In the genomic region with DNA sequence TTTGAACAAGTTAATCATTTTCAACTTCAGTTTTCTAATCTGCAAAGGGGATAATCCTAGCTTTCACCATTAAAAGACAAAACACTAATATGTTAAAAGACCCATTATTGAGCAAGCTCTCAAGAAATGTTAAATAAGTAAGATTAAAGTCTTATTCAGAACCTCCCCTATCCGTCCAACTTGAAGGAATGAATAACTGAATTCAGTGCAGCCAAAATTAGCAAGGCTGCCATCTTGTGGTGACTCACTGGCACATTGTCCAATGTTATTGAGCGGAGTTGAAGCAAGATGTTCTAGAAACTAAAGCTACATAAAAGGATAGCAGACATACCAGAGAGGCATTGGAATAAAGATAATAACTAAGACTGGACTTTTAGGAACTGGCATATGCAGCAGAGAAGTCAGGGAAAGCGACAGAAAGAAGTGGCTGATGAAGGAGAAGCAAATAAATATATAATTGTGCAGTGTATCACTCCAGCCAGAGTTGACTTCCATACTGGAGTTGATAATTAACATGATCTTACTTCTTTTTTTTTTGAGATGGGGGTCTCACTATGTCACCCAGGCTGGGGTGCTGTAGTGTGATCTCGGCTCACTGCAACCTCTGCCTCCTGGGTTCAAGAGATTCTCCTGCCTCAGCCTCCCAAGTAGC, we compare ENCODE assay signal across 8 cellular contexts. TPM values are rescaled to one million over a fixed set of nuclear protein-coding genes. Genes with fewer than 3 reads are reported as not detected.
A peak's percentile ranks its signal among the peaks of the same experiment; 100 is the strongest.
DNase-seq lines count a peak whose midpoint lies in the region; ATAC-seq, FAIRE-seq and TF ChIP-seq lines count a peak whose summit lies in the region.

No MANE protein-coding gene starts in this region.

- H3K4me1 Mint-ChIP-seq in WTC11 (no peaks in the 10 kb centered on the region; the same call in 1 of the 2 replicates), mesothelial cell of epicardium (peaks cover 25% of the 10 kb centered on the region)

- H3K27ac ChIP-seq in AG04450 (ENCODE audit: low read depth, low read length): no peak overlapping the region
- no peak overlapping the region for H3K27ac ChIP-seq in tibial artery

- peak; percentile 70 for TF ChIP-seq CTCF in AG04450 (IDR thresholded peaks at IDR 0.05; ENCODE audit: low read depth, low read length)
- TF ChIP-seq CTCF in WTC11 (IDR thresholded peaks at IDR 0.05): no peak
- TF ChIP-seq CTCF in mesothelial cell of epicardium (IDR thresholded peaks at IDR 0.05; ENCODE audit: unreplicated experiment): peak; percentile 47
- peak; percentile 43 to 44 for TF ChIP-seq CTCF in tibial artery (IDR thresholded peaks at IDR 0.05)

- H3K27me3 ChIP-seq in AG04450 (ENCODE audit: control insufficient read depth, insufficient read depth, low read length) (no peaks in the 10 kb centered on the region), tibial artery (no peaks in the 10 kb centered on the region)

- H3K36me3 ChIP-seq in tibial artery: no peaks in the 10 kb centered on the region

- POLR2A ChIA-PET in AG04450 (lab: Yijun Ruan, JAX) (interaction anchor here (0.6 kb wide), 1 partner anchor 183 kb away, joined by 3 read pairs; no protein-coding TSS in a partner anchor), WTC11 (lab: Charles Lee) (interaction anchor here (0.6 to 1.0 kb wide), 2 partner anchors 76 to 111 kb away, joined by 3 read pairs; no protein-coding TSS in a partner anchor)

- no peaks in the 10 kb centered on the region for H3K36me3 Mint-ChIP-seq in WTC11
- no peaks in the 10 kb centered on the region for H3K36me3 Mint-ChIP-seq in mesothelial cell of epicardium

- no peaks in the 10 kb centered on the region for H3K9me3 Mint-ChIP-seq in WTC11
- no peaks in the 10 kb centered on the region for H3K9me3 Mint-ChIP-seq in mesothelial cell of epicardium

- TF ChIP-seq POLR2A in GM12891 (IDR thresholded peaks at IDR 0.05; ENCODE audit: low read depth, low read length): no peak

- H3K27me3 Mint-ChIP-seq in WTC11 (ENCODE audit: low read depth) (peaks cover 3% of the 10 kb centered on the region), mesothelial cell of epicardium (ENCODE audit: low read depth) (peaks cover 12% of the 10 kb centered on the region)

- ATAC-seq in WTC11: peak; percentile 69; the same call in 1 of the 2 replicates
- ATAC-seq in HG02623 (IDR thresholded peaks at IDR 0.05; ENCODE audit: unreplicated experiment): no peak

- H3K4me3 Mint-ChIP-seq in WTC11 (no peak overlapping the region), mesothelial cell of epicardium (no peak overlapping the region)

- H3K9me3 ChIP-seq in AG04450 (ENCODE audit: control insufficient read depth, insufficient read depth, low read length) (no peaks in the 10 kb centered on the region), tibial artery (no peaks in the 10 kb centered on the region)

- H3K4me1 ChIP-seq in tibial artery: peaks cover 0 to 14% (median 13%) of the 10 kb centered on the region in 4 donors

- H3K4me3 ChIP-seq in AG04450 (ENCODE audit: low read depth, low read length): no peak overlapping the region
- no peak overlapping the region for H3K4me3 ChIP-seq in tibial artery

- peak; percentile 88 for FAIRE-seq in GM12891 (lab: Jason Lieb, UNC)

- CTCF ChIA-PET in AG04450 (lab: Charles Lee): interaction anchor here (0.5 to 5.8 kb wide), 47 partner anchors 9 to 234 kb away, joined by 3 to 63 read pairs (median 5); partner anchors contain the start of gene MFSD2A
- CTCF ChIA-PET in WTC11 (lab: Charles Lee): interaction anchor here (0.5 to 8.2 kb wide), 47 partner anchors 8 to 361 kb away, joined by 3 to 96 read pairs (median 5); partner anchors contain the start of genes CAP1, COL9A2, MFSD2A and MYCL

- DNase-seq in AG04450 (ENCODE audit: low read depth, low spot score): no peak
- no peak for DNase-seq in GM12891 (ENCODE audit: insufficient read length, low spot score)
- DNase-seq in NCI-H2171 treated with DMSO at 0.1 percent for 48 hours (lab: John Stamatoyannopoulos, UW): peak; percentile 65
- DNase-seq in WTC11 (ENCODE audit: low spot score): peak; percentile 31
- DNase-seq in effector CD4-positive, alpha-beta T cell: peak; percentile 46
- no peak for DNase-seq in mesothelial cell of epicardium (ENCODE audit: low spot score in 2 of 2, unreplicated experiment in 2 of 2)
- peak in 1 of 2 donors; percentile 41 for DNase-seq in tibial artery

- intact Hi-C loops in tibial artery (cut with DNase I; ENCODE audit: low total_unique reads): no loop called here

- H3K27ac Mint-ChIP-seq in WTC11 (no peak overlapping the region), mesothelial cell of epicardium (no peak overlapping the region)

TF ChIP-seq in GM12891, 5 proteins besides CTCF, POLR2A, EP300 and RAD21:
- TF ChIP-seq TAF1 (IDR thresholded peaks at IDR 0.05; ENCODE audit: low read depth, low read length) (no peak), SPI1 (IDR thresholded peaks at IDR 0.05; ENCODE audit: low read depth, low read length) (no peak), POU2F2 (IDR thresholded peaks at IDR 0.05; ENCODE audit: low read depth, low read length) (no peak), POLR2AphosphoS5 (IDR thresholded peaks at IDR 0.05; ENCODE audit: low read depth, low read length) (no peak), PAX5 (IDR thresholded peaks at IDR 0.05; ENCODE audit: insufficient read depth, low read length, severe bottlenecking) (no peak)

TF ChIP-seq in WTC11, 78 proteins besides CTCF, POLR2A, EP300 and RAD21:
- no peak for TF ChIP-seq NFYB (CRISPR knock-in tag; conservative IDR thresholded peaks at IDR 0.05; ENCODE audit: low read depth)
- TF ChIP-seq, protein P1, sequence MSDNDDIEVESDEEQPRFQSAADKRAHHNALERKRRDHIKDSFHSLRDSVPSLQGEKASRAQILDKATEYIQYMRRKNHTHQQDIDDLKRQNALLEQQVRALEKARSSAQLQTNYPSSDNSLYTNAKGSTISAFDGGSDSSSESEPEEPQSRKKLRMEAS (CRISPR knock-in tag; IDR thresholded peaks at IDR 0.05): no peak

RNA-seq across cellular contexts. Expression of gene CAP1, which starts 8.2 kb away (rescaled TPM):
- polyA plus RNA-seq in AG04450 (2011; rRNA removed): 553 and 661 TPM in 2 replicates
- 387 and 421 TPM in 2 replicates for polyA minus RNA-seq in AG04450 (2011; rRNA and poly(A)+ RNA removed)
- 324 TPM for polyA plus RNA-seq in GM12891 (2012; ENCODE audit: low read depth, missing spikeins)
- total RNA-seq in WTC11 (2021) (258 to 304 TPM (median 277 TPM) in 3 replicates), mesothelial cell of epicardium (141 to 146 TPM (median 143 TPM) in 3 replicates)

Comparison
In these comparisons a context has a peak if more than half of its experiments do, and no peak if none do; other contexts are left out.
1. DNase-seq: peak in NCI-H2171 treated with DMSO at 0.1 percent for 48 hours (single experiment), WTC11 (single experiment) and effector CD4-positive, alpha-beta T cell (single experiment); none in AG04450 (single experiment), GM12891 (single experiment) and mesothelial cell of epicardium (0 of 2).